In genomic region chr6:73388800-73389512, GRCh38 we compare ENCODE assay signal across 1 cellular context.
TF ChIP-seq lines count a peak whose summit lies in the region.

No MANE protein-coding gene starts in this region.

TF ChIP-seq in HEK293, 187 proteins besides CTCF, POLR2A, EP300 and RAD21 (continued from another document and continues in another):
- TF ChIP-seq, protein P1, sequence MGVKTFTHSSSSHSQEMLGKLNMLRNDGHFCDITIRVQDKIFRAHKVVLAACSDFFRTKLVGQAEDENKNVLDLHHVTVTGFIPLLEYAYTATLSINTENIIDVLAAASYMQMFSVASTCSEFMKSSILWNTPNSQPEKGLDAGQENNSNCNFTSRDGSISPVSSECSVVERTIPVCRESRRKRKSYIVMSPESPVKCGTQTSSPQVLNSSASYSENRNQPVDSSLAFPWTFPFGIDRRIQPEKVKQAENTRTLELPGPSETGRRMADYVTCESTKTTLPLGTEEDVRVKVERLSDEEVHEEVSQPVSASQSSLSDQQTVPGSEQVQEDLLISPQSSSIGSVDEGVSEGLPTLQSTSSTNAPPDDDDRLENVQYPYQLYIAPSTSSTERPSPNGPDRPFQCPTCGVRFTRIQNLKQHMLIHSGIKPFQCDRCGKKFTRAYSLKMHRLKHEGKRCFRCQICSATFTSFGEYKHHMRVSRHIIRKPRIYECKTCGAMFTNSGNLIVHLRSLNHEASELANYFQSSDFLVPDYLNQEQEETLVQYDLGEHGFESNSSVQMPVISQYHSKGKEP (tag by site-specific recombination; IDR thresholded peaks at IDR 0.05): no peak
- no peak for TF ChIP-seq MYNN (tag by site-specific recombination; IDR thresholded peaks at IDR 0.05; ENCODE audit: borderline replicate concordance)
- TF ChIP-seq ZNF155 (tag by site-specific recombination; IDR thresholded peaks at IDR 0.05): no peak
- TF ChIP-seq, protein P2, sequence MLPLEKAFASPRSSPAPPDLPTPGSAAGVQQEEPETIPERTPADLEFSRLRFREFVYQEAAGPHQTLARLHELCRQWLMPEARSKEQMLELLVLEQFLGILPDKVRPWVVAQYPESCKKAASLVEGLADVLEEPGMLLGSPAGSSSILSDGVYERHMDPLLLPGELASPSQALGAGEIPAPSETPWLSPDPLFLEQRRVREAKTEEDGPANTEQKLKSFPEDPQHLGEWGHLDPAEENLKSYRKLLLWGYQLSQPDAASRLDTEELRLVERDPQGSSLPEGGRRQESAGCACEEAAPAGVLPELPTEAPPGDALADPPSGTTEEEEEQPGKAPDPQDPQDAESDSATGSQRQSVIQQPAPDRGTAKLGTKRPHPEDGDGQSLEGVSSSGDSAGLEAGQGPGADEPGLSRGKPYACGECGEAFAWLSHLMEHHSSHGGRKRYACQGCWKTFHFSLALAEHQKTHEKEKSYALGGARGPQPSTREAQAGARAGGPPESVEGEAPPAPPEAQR (tag by site-specific recombination; IDR thresholded peaks at IDR 0.05): no peak
- TF ChIP-seq ZNF146 (tag by site-specific recombination; IDR thresholded peaks at IDR 0.05): no peak
- no peak; the same call in 1 of the 2 replicates for TF ChIP-seq ZNF394 (tag by site-specific recombination; IDR thresholded peaks at IDR 0.05; ENCODE audit: borderline replicate concordance)
- no peak for TF ChIP-seq ZNF311 (tag by site-specific recombination; IDR thresholded peaks at IDR 0.05; ENCODE audit: borderline replicate concordance)
- no peak for TF ChIP-seq MZF1 (tag by site-specific recombination; IDR thresholded peaks at IDR 0.05; ENCODE audit: borderline replicate concordance)
- TF ChIP-seq ZNF354C (tag by site-specific recombination; IDR thresholded peaks at IDR 0.05; ENCODE audit: borderline replicate concordance, low read depth): no peak
- TF ChIP-seq ZNF157 (tag by site-specific recombination; IDR thresholded peaks at IDR 0.05): no peak
- TF ChIP-seq ZNF518A (tag by site-specific recombination; conservative IDR thresholded peaks at IDR 0.05; ENCODE audit: low read depth): no peak
- no peak for TF ChIP-seq ZNF423 (tag by site-specific recombination; IDR thresholded peaks at IDR 0.05)
- no peak for TF ChIP-seq ZNF114 (tag by site-specific recombination; IDR thresholded peaks at IDR 0.05)
- TF ChIP-seq ZNF610 (tag by site-specific recombination; IDR thresholded peaks at IDR 0.05; ENCODE audit: borderline replicate concordance): peak; percentile 100
- TF ChIP-seq ZNF221 (tag by site-specific recombination; IDR thresholded peaks at IDR 0.05; ENCODE audit: borderline replicate concordance): no peak
- no peak for TF ChIP-seq ZBTB10 (tag by site-specific recombination; IDR thresholded peaks at IDR 0.05)
- TF ChIP-seq ZNF561 (tag by site-specific recombination; IDR thresholded peaks at IDR 0.05; ENCODE audit: borderline replicate concordance): peak; percentile 11; the same call in 1 of the 2 replicates
- TF ChIP-seq ZNF398 (tag by site-specific recombination; IDR thresholded peaks at IDR 0.05): peak; percentile 44; the same call in 1 of the 2 replicates
- TF ChIP-seq REPIN1 (tag by site-specific recombination; IDR thresholded peaks at IDR 0.05; ENCODE audit: low read depth): no peak
- TF ChIP-seq ZNF837 (tag by site-specific recombination; IDR thresholded peaks at IDR 0.05): no peak
- TF ChIP-seq PRDM1 (tag by site-specific recombination; IDR thresholded peaks at IDR 0.05): 0 out of 2 replicates have a peak, but pooled peaks have one; percentile 25
- no peak for TF ChIP-seq ZNF530 (tag by site-specific recombination; IDR thresholded peaks at IDR 0.05; ENCODE audit: low read depth)
- TF ChIP-seq, protein P3, sequence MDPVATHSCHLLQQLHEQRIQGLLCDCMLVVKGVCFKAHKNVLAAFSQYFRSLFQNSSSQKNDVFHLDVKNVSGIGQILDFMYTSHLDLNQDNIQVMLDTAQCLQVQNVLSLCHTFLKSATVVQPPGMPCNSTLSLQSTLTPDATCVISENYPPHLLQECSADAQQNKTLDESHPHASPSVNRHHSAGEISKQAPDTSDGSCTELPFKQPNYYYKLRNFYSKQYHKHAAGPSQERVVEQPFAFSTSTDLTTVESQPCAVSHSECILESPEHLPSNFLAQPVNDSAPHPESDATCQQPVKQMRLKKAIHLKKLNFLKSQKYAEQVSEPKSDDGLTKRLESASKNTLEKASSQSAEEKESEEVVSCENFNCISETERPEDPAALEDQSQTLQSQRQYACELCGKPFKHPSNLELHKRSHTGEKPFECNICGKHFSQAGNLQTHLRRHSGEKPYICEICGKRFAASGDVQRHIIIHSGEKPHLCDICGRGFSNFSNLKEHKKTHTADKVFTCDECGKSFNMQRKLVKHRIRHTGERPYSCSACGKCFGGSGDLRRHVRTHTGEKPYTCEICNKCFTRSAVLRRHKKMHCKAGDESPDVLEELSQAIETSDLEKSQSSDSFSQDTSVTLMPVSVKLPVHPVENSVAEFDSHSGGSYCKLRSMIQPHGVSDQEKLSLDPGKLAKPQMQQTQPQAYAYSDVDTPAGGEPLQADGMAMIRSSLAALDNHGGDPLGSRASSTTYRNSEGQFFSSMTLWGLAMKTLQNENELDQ (tag by site-specific recombination; IDR thresholded peaks at IDR 0.05; ENCODE audit: low read depth): no peak
- TF ChIP-seq ZNF529 (tag by site-specific recombination; IDR thresholded peaks at IDR 0.05; ENCODE audit: insufficient replicate concordance): no peak
- no peak for TF ChIP-seq ZNF624 (tag by site-specific recombination; IDR thresholded peaks at IDR 0.05)
- TF ChIP-seq HOXD13 (CRISPR knock-in tag; IDR thresholded peaks at IDR 0.05; ENCODE audit: borderline replicate concordance): no peak
- peak; percentile 90 for TF ChIP-seq KLF1 (tag by site-specific recombination; IDR thresholded peaks at IDR 0.05)
- TF ChIP-seq ZNF704 (tag by site-specific recombination; IDR thresholded peaks at IDR 0.05): no peak
- no peak for TF ChIP-seq MEIS1 (CRISPR knock-in tag; IDR thresholded peaks at IDR 0.05; ENCODE audit: borderline replicate concordance)
- no peak for TF ChIP-seq ZNF302 (tag by site-specific recombination; IDR thresholded peaks at IDR 0.05; ENCODE audit: low read depth)
- TF ChIP-seq TCF7L2 (IDR thresholded peaks at IDR 0.05; ENCODE audit: borderline replicate concordance, low read depth, low read length): peak; percentile 25; the same call in 1 of the 2 replicates
- no peak for TF ChIP-seq ZNF670 (tag by site-specific recombination; IDR thresholded peaks at IDR 0.05; ENCODE audit: low read depth)
- TF ChIP-seq, protein P4, sequence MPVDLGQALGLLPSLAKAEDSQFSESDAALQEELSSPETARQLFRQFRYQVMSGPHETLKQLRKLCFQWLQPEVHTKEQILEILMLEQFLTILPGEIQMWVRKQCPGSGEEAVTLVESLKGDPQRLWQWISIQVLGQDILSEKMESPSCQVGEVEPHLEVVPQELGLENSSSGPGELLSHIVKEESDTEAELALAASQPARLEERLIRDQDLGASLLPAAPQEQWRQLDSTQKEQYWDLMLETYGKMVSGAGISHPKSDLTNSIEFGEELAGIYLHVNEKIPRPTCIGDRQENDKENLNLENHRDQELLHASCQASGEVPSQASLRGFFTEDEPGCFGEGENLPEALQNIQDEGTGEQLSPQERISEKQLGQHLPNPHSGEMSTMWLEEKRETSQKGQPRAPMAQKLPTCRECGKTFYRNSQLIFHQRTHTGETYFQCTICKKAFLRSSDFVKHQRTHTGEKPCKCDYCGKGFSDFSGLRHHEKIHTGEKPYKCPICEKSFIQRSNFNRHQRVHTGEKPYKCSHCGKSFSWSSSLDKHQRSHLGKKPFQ (tag by site-specific recombination; IDR thresholded peaks at IDR 0.05): no peak
- no peak for TF ChIP-seq SETDB1 (IDR thresholded peaks at IDR 0.05; ENCODE audit: insufficient read length, low read length)
- no peak for TF ChIP-seq KLF9 (tag by site-specific recombination; IDR thresholded peaks at IDR 0.05; ENCODE audit: low read depth)
- no peak for TF ChIP-seq ZNF274 (IDR thresholded peaks at IDR 0.05; ENCODE audit: low read length)
- no peak for TF ChIP-seq ZNF274 (tag by site-specific recombination; IDR thresholded peaks at IDR 0.05; ENCODE audit: borderline replicate concordance)
- no peak for TF ChIP-seq ZNF664 (tag by site-specific recombination; IDR thresholded peaks at IDR 0.05)
- TF ChIP-seq ZNF174 (tag by site-specific recombination; IDR thresholded peaks at IDR 0.05): no peak
- no peak for TF ChIP-seq GFI1B (tag by site-specific recombination; IDR thresholded peaks at IDR 0.05)
- TF ChIP-seq ZFP41 (tag by site-specific recombination; IDR thresholded peaks at IDR 0.05; ENCODE audit: borderline replicate concordance): no peak
- TF ChIP-seq ZNF48 (tag by site-specific recombination; IDR thresholded peaks at IDR 0.05): no peak
